In the genomic region with DNA sequence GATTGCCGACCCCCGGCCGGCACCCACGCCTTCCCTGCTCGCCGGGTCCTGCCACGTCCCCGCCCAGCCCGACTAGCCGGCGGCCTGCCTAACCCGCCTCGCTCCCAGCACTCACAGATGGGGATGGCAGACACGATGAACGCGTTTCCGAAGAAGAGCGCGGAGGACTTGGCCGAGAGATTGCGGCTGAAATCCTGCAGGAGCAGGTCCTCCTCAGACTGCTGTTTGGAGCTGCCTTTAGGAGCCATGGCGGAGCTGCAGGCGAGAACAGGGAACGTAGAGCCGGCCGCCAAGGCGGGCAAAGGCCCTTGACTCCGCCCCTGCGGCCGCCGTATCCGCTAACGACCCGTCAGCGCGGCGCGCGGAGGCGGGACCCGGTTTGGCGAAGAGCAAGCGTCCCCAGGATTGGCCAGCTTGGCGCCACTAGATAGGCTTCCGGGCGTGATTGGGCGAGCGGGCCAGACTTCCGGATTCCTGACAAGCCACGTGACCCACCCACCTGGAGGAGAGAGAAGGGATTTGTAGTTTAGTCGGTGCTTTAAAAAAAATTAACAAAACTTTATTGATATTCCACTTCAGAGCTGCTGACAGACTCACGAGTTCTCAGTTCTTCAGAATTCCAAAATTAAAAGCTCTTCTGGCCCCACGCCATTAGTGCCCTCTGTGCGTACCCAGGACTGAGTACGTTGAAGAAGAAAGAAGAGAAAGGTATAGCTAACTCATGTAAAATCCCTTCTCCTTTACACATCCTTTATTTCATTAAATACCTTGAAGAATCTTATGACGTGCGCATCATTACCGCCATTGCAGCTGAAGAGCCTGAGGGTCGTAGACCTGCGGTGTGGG, we compare ENCODE assay signal across 8 cellular contexts. TPM values are rescaled to one million over a fixed set of nuclear protein-coding genes. Genes with fewer than 3 reads are reported as not detected.
DNase-seq lines count a peak whose midpoint lies in the region; ATAC-seq lines count a peak whose summit lies in the region.

A gene (minus strand): TSS at position 276 of the 846 bp plus-strand sequence. CDS start 28 bp downstream, at position 248.

- peak; percentile 95 for DNase-seq in AG08396 (ENCODE audit: low spot score)
- DNase-seq in NCI-H345 treated with DMSO at 0.1 percent for 48 hours (lab: John Stamatoyannopoulos, UW; ENCODE audit: unreplicated experiment): peak; percentile 92
- DNase-seq in activated CD4-positive, CD25-positive, alpha-beta regulatory T cell (lab: John Stamatoyannopoulos, UW): peak; percentile 95 to 97 (median 96)
- DNase-seq in central memory CD4-positive, alpha-beta T cell: peak; percentile 98
- peak; percentile 98 for DNase-seq in immature natural killer cell
- peak; percentile 99 for DNase-seq in smooth muscle cell of the brain vasculature (ENCODE audit: low read depth, low spot score)

- peaks cover 36 to 60% of the 10 kb centered on the region in 2 donors for H3K4me1 Mint-ChIP-seq in immature natural killer cell

- no peaks in the 10 kb centered on the region for H3K9me3 Mint-ChIP-seq in immature natural killer cell

- peaks cover 6 to 11% (median 10%) of the 10 kb centered on the region in 3 donors for H3K27me3 Mint-ChIP-seq in immature natural killer cell (ENCODE audit: low read depth in 3 of 3)

- ATAC-seq in GM19023 (IDR thresholded peaks at IDR 0.05; ENCODE audit: unreplicated experiment) (peak; percentile 99), HG03280 (IDR thresholded peaks at IDR 0.05; ENCODE audit: unreplicated experiment) (peak; percentile 99)

- H3K27ac Mint-ChIP-seq in immature natural killer cell: peak within 1 kb of the TSS; percentile 78 to 96 (median 92)

- H3K36me3 Mint-ChIP-seq in immature natural killer cell: peaks cover 4 to 23% (median 7%) of the 10 kb centered on the region in 3 donors

- H3K4me3 Mint-ChIP-seq in immature natural killer cell: peak within 1 kb of the TSS; percentile 93 to 98 (median 95)

RNA-seq across cellular contexts. Expression of the gene that starts here (rescaled TPM):
- polyA plus RNA-seq in immature natural killer cell: 100 to 1,000 TPM in 1 of 3 donors, 10 to 100 TPM in 2; 83.8 to 121 (median 93.9) TPM

Comparison
In these comparisons a context has a peak if more than half of its experiments do, and no peak if none do; other contexts are left out.
1. Peak in every context shown above with its lines: DNase-seq and ATAC-seq.